ENCODE assay signal across 30 cellular contexts in genomic region chr19:9872618-9873242, GRCh38.
"Had no signal": no experiment of that assay in that cellular context is flagged by ENCODE, and none has a peak within 500 bp of the region (broad histone marks: within the 10 kb centered on the region; RNA-seq: fewer than 3 reads in every experiment).

No MANE protein-coding gene starts in this region.

- H3K27ac Mint-ChIP-seq: effector memory CD8-positive, alpha-beta T cell; mesothelial cell of epicardium; naive B cell; natural killer cell treated with Interleukin-12 subunit alpha and Interleukin-12 subunit beta and Interleukin-15 and Interleukin-18, amount 100 ng/mL, for 72 hours; neural progenitor cell; stimulated activated memory B cell treated with anti-CD40 and anti-IgM and Interleukin-4, amounts not matched to agents 10 μg/mL and 1 μg/mL and 100 μg/mL, for 72 hours had no signal

- H3K9ac ChIP-seq: neural progenitor cell, parathyroid adenoma had no signal

- H3K27me3 ChIP-seq: foreskin keratinocyte, hepatocyte, neural progenitor cell, spleen, testis, tibial nerve, upper lobe of left lung had no signal

- H3K4me3 Mint-ChIP-seq: effector memory CD8-positive, alpha-beta T cell; mesothelial cell of epicardium; naive B cell; natural killer cell treated with Interleukin-12 subunit alpha and Interleukin-12 subunit beta and Interleukin-15 and Interleukin-18, amount 100 ng/mL, for 72 hours; neural progenitor cell; stimulated activated memory B cell treated with anti-CD40 and anti-IgM and Interleukin-4, amounts not matched to agents 10 μg/mL and 1 μg/mL and 100 μg/mL, for 72 hours had no signal

- H2AFZ ChIP-seq: hepatocyte, neural progenitor cell had no signal

- FAIRE-seq: kidney, urothelium cell line had no signal

- H3K9me3 ChIP-seq: esophagus muscularis mucosa, gastroesophageal sphincter, heart left ventricle, mucosa of descending colon, prostate gland, testis, upper lobe of left lung had no signal

- H3K79me2 ChIP-seq: hepatocyte, parathyroid adenoma had no signal

- H3K36me3 ChIP-seq: esophagus muscularis mucosa, gastroesophageal sphincter, heart left ventricle, neural progenitor cell, prostate gland, spleen, tibial nerve, upper lobe of left lung had no signal

- H3K36me3 Mint-ChIP-seq: naive B cell; natural killer cell treated with Interleukin-12 subunit alpha and Interleukin-12 subunit beta and Interleukin-15 and Interleukin-18, amount 100 ng/mL, for 72 hours; neural progenitor cell; stimulated activated memory B cell treated with anti-CD40 and anti-IgM and Interleukin-4, amounts not matched to agents 10 μg/mL and 1 μg/mL and 100 μg/mL, for 72 hours had no signal

- H3K4me3 ChIP-seq: esophagus muscularis mucosa, gastroesophageal sphincter, heart left ventricle, hepatocyte, lung, mucosa of descending colon, neural progenitor cell, prostate gland, skin epidermis, spleen, testis, tibial nerve, upper lobe of left lung had no signal

- ATAC-seq: effector memory CD8-positive, alpha-beta T cell; foreskin keratinocyte; gastroesophageal sphincter; heart left ventricle; left lobe of liver; mucosa of descending colon; natural killer cell treated with Interleukin-12 subunit alpha and Interleukin-12 subunit beta and Interleukin-15 and Interleukin-18, amount 100 ng/mL, for 72 hours; right cardiac atrium; stimulated activated memory B cell treated with anti-CD40 and anti-IgM and Interleukin-4, amounts not matched to agents 10 μg/mL and 1 μg/mL and 100 μg/mL, for 72 hours; stimulated activated naive CD8-positive, alpha-beta T cell treated with anti-CD3 and anti-CD28 coated beads, Interleukin-15, Interleukin-2, amounts not matched to agents 100 U/mL and 50 U/mL, for 24 hours had no signal

- H3K9me3 Mint-ChIP-seq: effector memory CD8-positive, alpha-beta T cell; mesothelial cell of epicardium; natural killer cell treated with Interleukin-12 subunit alpha and Interleukin-12 subunit beta and Interleukin-15 and Interleukin-18, amount 100 ng/mL, for 72 hours; neural progenitor cell; stimulated activated memory B cell treated with anti-CD40 and anti-IgM and Interleukin-4, amounts not matched to agents 10 μg/mL and 1 μg/mL and 100 μg/mL, for 72 hours had no signal

- H3K4me1 ChIP-seq: esophagus muscularis mucosa, gastroesophageal sphincter, heart left ventricle, prostate gland, spleen, testis, tibial nerve, upper lobe of left lung had no signal

- H3K4me1 Mint-ChIP-seq: naive B cell; stimulated activated memory B cell treated with anti-CD40 and anti-IgM and Interleukin-4, amounts not matched to agents 10 μg/mL and 1 μg/mL and 100 μg/mL, for 72 hours had no signal

- H3K27ac ChIP-seq: epithelial cell of prostate, esophagus muscularis mucosa, foreskin keratinocyte, gastroesophageal sphincter, heart left ventricle, hepatocyte, neural progenitor cell, parathyroid adenoma, prostate gland, skin epidermis, spleen, testis, tibial nerve, upper lobe of left lung had no signal

- DNase-seq: cortex of kidney; effector memory CD8-positive, alpha-beta T cell; foreskin keratinocyte; heart left ventricle; kidney; mesenchymal stem cell; mucosa of descending colon; naive B cell; right cardiac atrium; spleen; stimulated activated CD4-positive, alpha-beta T cell treated with anti-CD3 and anti-CD28 coated beads, Interleukin-4, amount 100 ng/mL, for 4 hours; stimulated activated naive CD8-positive, alpha-beta T cell treated with anti-CD3 and anti-CD28 coated beads, Interleukin-15, Interleukin-2, amounts not matched to agents 100 U/mL and 50 U/mL, for 24 hours; substantia nigra; testis; upper lobe of left lung had no signal

- H3K27me3 Mint-ChIP-seq: effector memory CD8-positive, alpha-beta T cell; natural killer cell treated with Interleukin-12 subunit alpha and Interleukin-12 subunit beta and Interleukin-15 and Interleukin-18, amount 100 ng/mL, for 72 hours had no signal

- H3K4me2 ChIP-seq: hepatocyte, neural progenitor cell had no signal
